15 cellular contexts compared by ENCODE assay signal in genomic region chr14:66099451-66099850, GRCh38.
A peak's percentile ranks its signal among the peaks of the same experiment; 100 is the strongest.
DNase-seq lines count a peak whose midpoint lies in the region; ATAC-seq and TF ChIP-seq lines count a peak whose summit lies in the region.
"Had no signal": no experiment of that assay in that cellular context is flagged by ENCODE, and none has a peak within 500 bp of the region (broad histone marks: within the 10 kb centered on the region; RNA-seq: fewer than 3 reads in every experiment).

No MANE protein-coding gene starts in this region.

- no peaks in the 10 kb centered on the region for H3K9me3 ChIP-seq in Peyer's patch
- H3K9me3 ChIP-seq: HAP-1 had no signal

- no peaks in the 10 kb centered on the region for H3K4me1 ChIP-seq in Peyer's patch

- DNase-seq in DMS79 (lab: John Stamatoyannopoulos, UW), result peak; percentile 59
- peak; percentile 41 for DNase-seq in NCI-H2171 (lab: John Stamatoyannopoulos, UW)
- DNase-seq in cerebellum (ENCODE audit: low spot score), result peak; percentile 52
- no peak for DNase-seq in Peyer's patch
- no peak for DNase-seq in NCI-H1436 treated with DMSO at 0.1 percent for 48 hours (lab: John Stamatoyannopoulos, UW)
- no peak for DNase-seq in SKM-1 treated with dmso at 0.1 percent for 144 hours (lab: John Stamatoyannopoulos, UW; ENCODE audit: unreplicated experiment)
- DNase-seq: DND-41, GDM1, KBM-7, NCI-H1930, NCI-H226, PC-9 had no signal

- no peaks in the 10 kb centered on the region for H3K27me3 ChIP-seq in Peyer's patch

- peak; percentile 17 for ATAC-seq in GM18498 (IDR thresholded peaks at IDR 0.05; ENCODE audit: unreplicated experiment)

- no peak overlapping the region for H3K27ac ChIP-seq in Peyer's patch
- H3K27ac ChIP-seq: PC-9 had no signal

- H3K4me3 ChIP-seq in Peyer's patch, result no peak overlapping the region
- H3K4me3 ChIP-seq: GM12878, HAP-1, PC-9 had no signal

- TF ChIP-seq CTCF in Peyer's patch (IDR thresholded peaks at IDR 0.05), result no peak

- no peaks in the 10 kb centered on the region for H3K36me3 ChIP-seq in Peyer's patch
- H3K36me3 ChIP-seq: HAP-1 had no signal

- no peak for TF ChIP-seq POLR2A in Peyer's patch (IDR thresholded peaks at IDR 0.05)

Comparison
In these comparisons a context has a peak if more than half of its experiments do, and no peak if none do; other contexts are left out.
1. DNase-seq: peak in DMS79 (single experiment), NCI-H2171 (single experiment) and cerebellum (single experiment); none in Peyer's patch (0 of 3), NCI-H1436 treated with DMSO at 0.1 percent for 48 hours (single experiment) and SKM-1 treated with dmso at 0.1 percent for 144 hours (single experiment).